13 cellular contexts compared by ENCODE assay signal in genomic region chr6:170137911-170138910, GRCh38.
DNase-seq lines count a peak whose midpoint lies in the region; ATAC-seq, FAIRE-seq and TF ChIP-seq lines count a peak whose summit lies in the region.
"Had no signal": no experiment of that assay in that cellular context is flagged by ENCODE, and none has a peak within 500 bp of the region (broad histone marks: within the 10 kb centered on the region; RNA-seq: fewer than 3 reads in every experiment).

No MANE protein-coding gene starts in this region.

- H3K27me3 ChIP-seq in skeletal muscle tissue (ENCODE audit: control insufficient read depth in 3 of 3, insufficient read depth in 3 of 3, low read length in 3 of 3), result peaks cover 0 to 4% (median 0%) of the 10 kb centered on the region in 3 donors

- ATAC-seq in WTC11 (no peak), HG03139 (IDR thresholded peaks at IDR 0.05; ENCODE audit: unreplicated experiment) (no peak)
- ATAC-seq: activated naive CD4-positive, alpha-beta T cell treated with anti-CD3 and anti-CD28 coated beads, Interleukin-2, amount 50 U/mL, for 72 hours; Panc1 had no signal

- H3K4me3 Mint-ChIP-seq in WTC11, result no peak overlapping the region
- H3K4me3 Mint-ChIP-seq: T-helper 1 cell treated with Interleukin-12 subunit alpha and Interleukin-12 subunit beta and Interleukin-4 antibody, amounts not matched to agents 30 μg/mL and 1 μg/mL, for 36 hours had no signal

- H3K36me3 Mint-ChIP-seq in WTC11, result peaks cover 10% of the 10 kb centered on the region; the same call in 1 of the 2 replicates

- peak overlapping the region in 1 of 2 donors; percentile 17 for H3K4me3 ChIP-seq in kidney (ENCODE audit: low read length in 2 of 2)
- H3K4me3 ChIP-seq in skeletal muscle tissue (ENCODE audit: low read length in 3 of 3), result peak overlapping the region in 2 of 3 donors; percentile 40 to 52

- no peak overlapping the region for H3K27ac Mint-ChIP-seq in WTC11
- H3K27ac Mint-ChIP-seq: activated naive CD4-positive, alpha-beta T cell treated with anti-CD3 and anti-CD28 coated beads, Interleukin-2, amount 50 U/mL, for 72 hours; T-helper 1 cell treated with Interleukin-12 subunit alpha and Interleukin-12 subunit beta and Interleukin-4 antibody, amounts not matched to agents 30 μg/mL and 1 μg/mL, for 36 hours had no signal

- POLR2A ChIA-PET in WTC11 (lab: Charles Lee), result no interaction called here

- no peaks in the 10 kb centered on the region for H3K4me1 Mint-ChIP-seq in WTC11

- H3K27me3 Mint-ChIP-seq in WTC11 (ENCODE audit: low read depth), result peaks cover 5% of the 10 kb centered on the region; the same call in 1 of the 2 replicates

- no peaks in the 10 kb centered on the region for H3K9me3 ChIP-seq in kidney (ENCODE audit: control insufficient read depth in 1 of 2, low read length in 2 of 2)
- H3K9me3 ChIP-seq in skeletal muscle tissue (ENCODE audit: control insufficient read depth in 3 of 3, low read length in 3 of 3), result peaks cover 0 to 2% (median 0%) of the 10 kb centered on the region in 3 donors

- CTCF ChIA-PET in WTC11 (lab: Charles Lee), result no interaction called here

- TF ChIP-seq CTCF in WTC11 (IDR thresholded peaks at IDR 0.05) (no peak), kidney (IDR thresholded peaks at IDR 0.05; ENCODE audit: borderline replicate concordance, extremely low read depth, insufficient read depth) (no peak)

- intact Hi-C loops in kidney (cut with DNase I), result no loop called here

- H3K27ac ChIP-seq in kidney (ENCODE audit: low read depth in 2 of 2, low read length in 2 of 2) (peak overlapping the region; percentile 61 to 92), skeletal muscle tissue (ENCODE audit: low read depth, low read length) (peak overlapping the region; percentile 74)

- H3K4me1 ChIP-seq in kidney (ENCODE audit: control insufficient read depth in 1 of 2, insufficient read depth in 1 of 2, low read depth in 1 of 2, low read length in 2 of 2), result peaks cover 0 to 12% of the 10 kb centered on the region in 2 donors
- peaks cover 5 to 26% (median 23%) of the 10 kb centered on the region in 3 donors for H3K4me1 ChIP-seq in skeletal muscle tissue (ENCODE audit: control insufficient read depth in 3 of 3, insufficient read depth in 3 of 3, low read length in 3 of 3)

- H3K9ac ChIP-seq in kidney (ENCODE audit: low read length in 2 of 2) (peak overlapping the region in 1 of 2 donors; percentile 3), skeletal muscle tissue (ENCODE audit: low read depth in 1 of 3, low read length in 3 of 3) (peak overlapping the region in 2 of 3 donors; percentile 34 to 73)

- peaks cover 18% of the 10 kb centered on the region for H3K9me3 Mint-ChIP-seq in WTC11

- peak; percentile 14 for DNase-seq in 8988T
- no peak for DNase-seq in WTC11 (ENCODE audit: low spot score)
- DNase-seq in kidney, result peak; percentile 78
- DNase-seq in COLO829 (ENCODE audit: low spot score), result no peak
- DNase-seq in activated CD4-positive, alpha-beta T cell treated with anti-CD3 and anti-CD28 coated beads, Interleukin-2, amount 50 U/mL, for 4 hours, result no peak
- DNase-seq in NOMO-1 (lab: John Stamatoyannopoulos, UW; ENCODE audit: unreplicated experiment in 2 of 2), result no peak
- DNase-seq: activated CD4-positive, alpha-beta T cell treated with anti-CD3 and anti-CD28 coated beads, Interleukin-2, amount 50 U/mL, for 48 hours; NCI-H1105 had no signal

- no peak for FAIRE-seq in kidney (lab: Jason Lieb, UNC)

- no peaks in the 10 kb centered on the region for H3K36me3 ChIP-seq in kidney (ENCODE audit: control insufficient read depth in 1 of 2, insufficient read depth in 2 of 2, low read length in 2 of 2)
- H3K36me3 ChIP-seq in skeletal muscle tissue (ENCODE audit: control insufficient read depth in 3 of 3, insufficient read depth in 3 of 3, low read length in 3 of 3), result peaks cover 0 to 4% (median 0%) of the 10 kb centered on the region in 3 donors

TF ChIP-seq in WTC11, 78 proteins besides CTCF, POLR2A, EP300 and RAD21:
- TF ChIP-seq FOXP1 (CRISPR knock-in tag; IDR thresholded peaks at IDR 0.05; ENCODE audit: borderline replicate concordance) (0 out of 2 replicates have a peak, but pooled peaks have one; percentile 35), SOX15 (CRISPR knock-in tag; IDR thresholded peaks at IDR 0.05) (no peak)

Comparison
In these comparisons a context has a peak if more than half of its experiments do, and no peak if none do; other contexts are left out.
1. DNase-seq: peak in 8988T (single experiment) and kidney (single experiment); none in WTC11 (single experiment), COLO829 (single experiment), activated CD4-positive, alpha-beta T cell treated with anti-CD3 and anti-CD28 coated beads, Interleukin-2, amount 50 U/mL, for 4 hours (0 of 2) and NOMO-1 (0 of 2).